10 cellular contexts compared by ENCODE assay signal in genomic region chr18:59902180-59902992, GRCh38. TPM values are rescaled to one million over a fixed set of nuclear protein-coding genes. Genes with fewer than 3 reads are reported as not detected.
DNase-seq lines count a peak whose midpoint lies in the region; ATAC-seq, FAIRE-seq and TF ChIP-seq lines count a peak whose summit lies in the region.
"Had no signal": no experiment of that assay in that cellular context is flagged by ENCODE, and none has a peak within 500 bp of the region (broad histone marks: within the 10 kb centered on the region; RNA-seq: fewer than 3 reads in every experiment).

No MANE protein-coding gene starts in this region.

- H3K27me3 Mint-ChIP-seq in CD8-positive, alpha-beta memory T cell, result no peaks in the 10 kb centered on the region
- peaks cover 3% of the 10 kb centered on the region for H3K27me3 Mint-ChIP-seq in endothelial cell (ENCODE audit: unreplicated experiment)

- no peaks in the 10 kb centered on the region for H3K9me3 ChIP-seq in CD8-positive, alpha-beta memory T cell (ENCODE audit: low read length)
- no peaks in the 10 kb centered on the region for H3K9me3 ChIP-seq in left lung
- H3K9me3 ChIP-seq: prostate gland had no signal

- no peak for FAIRE-seq in frontal cortex (lab: Jason Lieb, UNC)

- intact Hi-C loops in cardiac septum (cut with DNase I) (no loop called here), left lung (cut with DNase I) (no loop called here)

- H3K27me3 ChIP-seq in CD8-positive, alpha-beta memory T cell (ENCODE audit: insufficient read depth, low read length, poor library complexity, severe bottlenecking), result no peaks in the 10 kb centered on the region
- peaks cover 0 to 13% of the 10 kb centered on the region in 2 donors for H3K27me3 ChIP-seq in left lung

- CTCF ChIA-PET in CD8-positive, alpha-beta memory T cell (lab: Charles Lee), result no interaction called here

- H3K4me1 ChIP-seq in CD8-positive, alpha-beta memory T cell (ENCODE audit: insufficient read depth, low read length), result peaks cover 56% of the 10 kb centered on the region
- peaks cover 0 to 64% of the 10 kb centered on the region in 2 donors for H3K4me1 ChIP-seq in left lung
- H3K4me1 ChIP-seq: prostate gland had no signal

- no peak overlapping the region for H3K4me3 ChIP-seq in CD8-positive, alpha-beta memory T cell (ENCODE audit: low read length)
- peak overlapping the region; percentile 87 for H3K4me3 ChIP-seq in HFF-Myc (replicated peaks; ENCODE audit: low read depth, low read length)
- H3K4me3 ChIP-seq in left lung, result no peak overlapping the region
- H3K4me3 ChIP-seq: prostate gland had no signal

- peak in 2 of 5 donors; percentile 41 to 53 for DNase-seq in CD8-positive, alpha-beta memory T cell
- DNase-seq in HFF-Myc (ENCODE audit: extremely low read depth, low read depth), result no peak
- no peak for DNase-seq in activated naive CD4-positive, alpha-beta T cell treated with anti-CD3 and anti-CD28 coated beads, Interleukin-2, amount 50 U/mL, for 72 hours (ENCODE audit: low spot score in 2 of 2)
- DNase-seq in islet precursor cell, result peak; percentile 44
- no peak for DNase-seq in cardiac septum (ENCODE audit: low spot score)
- no peak for DNase-seq in left lung
- DNase-seq in frontal cortex (ENCODE audit: low spot score in 2 of 2), result no peak
- no peak for DNase-seq in endothelial cell (ENCODE audit: low spot score)
- DNase-seq: NCI-H2227 treated with DMSO at 0.1 percent for 48 hours had no signal

- H3K9me3 Mint-ChIP-seq in CD8-positive, alpha-beta memory T cell, result no peaks in the 10 kb centered on the region
- no peaks in the 10 kb centered on the region for H3K9me3 Mint-ChIP-seq in activated naive CD4-positive, alpha-beta T cell treated with anti-CD3 and anti-CD28 coated beads, Interleukin-2, amount 50 U/mL, for 72 hours
- no peaks in the 10 kb centered on the region for H3K9me3 Mint-ChIP-seq in endothelial cell (ENCODE audit: unreplicated experiment)

- peak; percentile 30 to 63 for ATAC-seq in activated naive CD4-positive, alpha-beta T cell treated with anti-CD3 and anti-CD28 coated beads, Interleukin-2, amount 50 U/mL, for 72 hours
- ATAC-seq in left lung, result no peak

- POLR2A ChIA-PET in CD8-positive, alpha-beta memory T cell (lab: Charles Lee), result no interaction called here

- H3K36me3 ChIP-seq in CD8-positive, alpha-beta memory T cell (ENCODE audit: insufficient read depth, low read length), result no peaks in the 10 kb centered on the region
- H3K36me3 ChIP-seq in left lung, result no peaks in the 10 kb centered on the region
- H3K36me3 ChIP-seq: prostate gland had no signal

- H3K27ac ChIP-seq in CD8-positive, alpha-beta memory T cell (ENCODE audit: low read depth, low read length), result peak overlapping the region; percentile 85
- H3K27ac ChIP-seq in left lung, result no peak overlapping the region
- H3K27ac ChIP-seq: prostate gland had no signal

- peak overlapping the region; percentile 64 to 99 (median 90) for H3K27ac Mint-ChIP-seq in CD8-positive, alpha-beta memory T cell
- H3K27ac Mint-ChIP-seq in activated naive CD4-positive, alpha-beta T cell treated with anti-CD3 and anti-CD28 coated beads, Interleukin-2, amount 50 U/mL, for 72 hours, result peak overlapping the region; percentile 99 to 100
- no peak overlapping the region for H3K27ac Mint-ChIP-seq in endothelial cell (ENCODE audit: unreplicated experiment)

- peak overlapping the region; percentile 1 to 99 (median 64) for H3K4me3 Mint-ChIP-seq in CD8-positive, alpha-beta memory T cell
- no peak overlapping the region for H3K4me3 Mint-ChIP-seq in endothelial cell (ENCODE audit: unreplicated experiment)

- peaks cover 61 to 72% (median 70%) of the 10 kb centered on the region in 3 donors for H3K4me1 Mint-ChIP-seq in CD8-positive, alpha-beta memory T cell
- H3K4me1 Mint-ChIP-seq in endothelial cell (ENCODE audit: unreplicated experiment), result peaks cover 17% of the 10 kb centered on the region

- peaks cover 0 to 28% (median 0%) of the 10 kb centered on the region in 3 donors for H3K36me3 Mint-ChIP-seq in CD8-positive, alpha-beta memory T cell
- H3K36me3 Mint-ChIP-seq in activated naive CD4-positive, alpha-beta T cell treated with anti-CD3 and anti-CD28 coated beads, Interleukin-2, amount 50 U/mL, for 72 hours, result peaks cover 45% of the 10 kb centered on the region in 2 donors
- no peaks in the 10 kb centered on the region for H3K36me3 Mint-ChIP-seq in endothelial cell (ENCODE audit: low read depth, unreplicated experiment)

- TF ChIP-seq CTCF in HFF-Myc (IDR thresholded peaks at IDR 0.05; ENCODE audit: low read depth, low read length, missing control alignments) (no peak), left lung (IDR thresholded peaks at IDR 0.05) (no peak), endothelial cell (IDR thresholded peaks at IDR 0.05; ENCODE audit: unreplicated experiment) (no peak)

RNA-seq across cellular contexts. Expression of gene PMAIP1, which starts 2.6 kb away (rescaled TPM):
- 10 to 100 TPM; 82.8 to 83.6 TPM for total RNA-seq in CD8-positive, alpha-beta memory T cell
- 15.0 TPM for polyA plus RNA-seq in CD8-positive, alpha-beta memory T cell
- 100 to 1,000 TPM in 1 of 2 donors, 10 to 100 TPM in 1; 52.6 to 105 TPM for total RNA-seq in activated naive CD4-positive, alpha-beta T cell treated with anti-CD3 and anti-CD28 coated beads, Interleukin-2, amount 50 U/mL, for 72 hours
- total RNA-seq in cardiac septum (0.35 TPM), left lung (1 to 10 TPM; 3.0 to 5.9 TPM), frontal cortex (0.82 TPM), endothelial cell (ENCODE audit: unreplicated experiment) (3.2 TPM)

Comparison
In these comparisons a context has a peak if more than half of its experiments do, and no peak if none do; other contexts are left out.
1. RNA of gene PMAIP1, which starts 2.6 kb away (total RNA-seq): 52.6 to 105 TPM in activated naive CD4-positive, alpha-beta T cell treated with anti-CD3 and anti-CD28 coated beads, Interleukin-2, amount 50 U/mL, for 72 hours and 82.8 to 83.6 TPM in CD8-positive, alpha-beta memory T cell; 3.0 to 5.9 TPM in left lung, 3.2 TPM in endothelial cell (single experiment), 0.82 TPM in frontal cortex (single experiment) and 0.35 TPM in cardiac septum (single experiment); every median in the first group is over 4 times any median in the second.